Comparison of ENCODE assay signal across 9 cellular contexts in genomic region chr9:128092199-128092977, GRCh38. TPM values are rescaled to one million over a fixed set of nuclear protein-coding genes. Genes with fewer than 3 reads are reported as not detected.
DNase-seq lines count a peak whose midpoint lies in the region; ATAC-seq and TF ChIP-seq lines count a peak whose summit lies in the region.
"Had no signal": no experiment of that assay in that cellular context is flagged by ENCODE, and none has a peak within 500 bp of the region (broad histone marks: within the 10 kb centered on the region; RNA-seq: fewer than 3 reads in every experiment).

No MANE protein-coding gene starts in this region.

- no peaks in the 10 kb centered on the region for H3K9me3 Mint-ChIP-seq in CD8-positive, alpha-beta memory T cell
- H3K9me3 Mint-ChIP-seq in activated CD4-positive, alpha-beta memory T cell treated with anti-CD3 and anti-CD28 coated beads for 36 hours = no peaks in the 10 kb centered on the region

- DNase-seq in CD8-positive, alpha-beta memory T cell = no peak
- no peak for DNase-seq in activated CD4-positive, alpha-beta memory T cell treated with anti-CD3 and anti-CD28 coated beads for 36 hours
- DNase-seq in DMS 273 treated with DMSO at 0.1 percent for 48 hours (lab: John Stamatoyannopoulos, UW) (no peak), NCI-H2029 treated with DMSO at 0.1 percent for 48 hours (lab: John Stamatoyannopoulos, UW) (no peak)
- DNase-seq: NCI-H510A had no signal

- H3K9me3 ChIP-seq in CD8-positive, alpha-beta memory T cell (ENCODE audit: low read length) = no peaks in the 10 kb centered on the region
- H3K9me3 ChIP-seq in gastroesophageal sphincter = no peaks in the 10 kb centered on the region

- no peak overlapping the region for H3K4me3 Mint-ChIP-seq in CD8-positive, alpha-beta memory T cell
- no peak overlapping the region for H3K4me3 Mint-ChIP-seq in activated CD4-positive, alpha-beta memory T cell treated with anti-CD3 and anti-CD28 coated beads for 36 hours

- H3K36me3 ChIP-seq in CD8-positive, alpha-beta memory T cell (ENCODE audit: insufficient read depth, low read length) = peaks cover 8% of the 10 kb centered on the region
- H3K36me3 ChIP-seq in gastroesophageal sphincter = no peaks in the 10 kb centered on the region

- no peaks in the 10 kb centered on the region for H3K27me3 ChIP-seq in CD8-positive, alpha-beta memory T cell (ENCODE audit: insufficient read depth, low read length, poor library complexity, severe bottlenecking)
- H3K27me3 ChIP-seq in gastroesophageal sphincter = no peaks in the 10 kb centered on the region

- POLR2A ChIA-PET in CD8-positive, alpha-beta memory T cell (lab: Charles Lee) = interaction anchor here (0.6 kb wide), 1 partner anchor 21 kb away, joined by 3 read pairs; no protein-coding TSS in a partner anchor
- POLR2A ChIA-PET in activated CD4-positive, alpha-beta memory T cell treated with anti-CD3 and anti-CD28 coated beads for 36 hours (lab: Charles Lee) = interaction anchor here (1.3 to 2.3 kb wide), 2 partner anchors 20 to 26 kb away, joined by 3 to 7 read pairs; partner anchors contain the start of gene NAIF1

- CTCF ChIA-PET in CD8-positive, alpha-beta memory T cell (lab: Charles Lee) = interaction anchor here (0.9 to 2.9 kb wide), 7 partner anchors 8 to 137 kb away, joined by 3 to 14 read pairs (median 4); partner anchors contain the start of gene PTGES2
- CTCF ChIA-PET in activated CD4-positive, alpha-beta memory T cell treated with anti-CD3 and anti-CD28 coated beads for 36 hours (lab: Charles Lee) = interaction anchor here (0.6 to 5.4 kb wide), 7 partner anchors 8 to 150 kb away, joined by 3 to 33 read pairs (median 6); partner anchors contain the start of gene NAIF1

- H3K4me1 Mint-ChIP-seq in CD8-positive, alpha-beta memory T cell = peaks cover 61 to 83% (median 70%) of the 10 kb centered on the region in 3 donors
- H3K4me1 Mint-ChIP-seq in activated CD4-positive, alpha-beta memory T cell treated with anti-CD3 and anti-CD28 coated beads for 36 hours (ENCODE audit: low read depth) = peaks cover 81% of the 10 kb centered on the region

- no peak for TF ChIP-seq EP300 in gastroesophageal sphincter (IDR thresholded peaks at IDR 0.05)

- no peak overlapping the region for H3K4me3 ChIP-seq in CD8-positive, alpha-beta memory T cell (ENCODE audit: low read length)
- H3K4me3 ChIP-seq in gastroesophageal sphincter = no peak overlapping the region
- H3K4me3 ChIP-seq in skin epidermis = no peak overlapping the region

- ATAC-seq in gastroesophageal sphincter = no peak
- ATAC-seq in GM21576 (IDR thresholded peaks at IDR 0.05; ENCODE audit: unreplicated experiment) = no peak
- no peak for ATAC-seq in GM18867 (IDR thresholded peaks at IDR 0.05; ENCODE audit: unreplicated experiment)

- intact Hi-C loops in activated CD4-positive, alpha-beta memory T cell treated with anti-CD3 and anti-CD28 coated beads for 36 hours (cut with micrococcal nuclease) = loop anchor here (5.0 kb wide), 1 partner anchor 35 kb away; the partner anchor contains the start of gene PTGES2

- TF ChIP-seq POLR2A in gastroesophageal sphincter (IDR thresholded peaks at IDR 0.05) = no peak

- 65% methylated on average over 6 to 12 of the region's 16 CpGs for WGBS in gastroesophageal sphincter (ENCODE audit: low coverage in 1 of 2), 2 donors

- peak overlapping the region in 6 of 8 donors; percentile 12 to 88 (median 64) for H3K27ac Mint-ChIP-seq in CD8-positive, alpha-beta memory T cell
- peak overlapping the region; percentile 96 for H3K27ac Mint-ChIP-seq in activated CD4-positive, alpha-beta memory T cell treated with anti-CD3 and anti-CD28 coated beads for 36 hours

- peaks cover 81% of the 10 kb centered on the region for H3K4me1 ChIP-seq in CD8-positive, alpha-beta memory T cell (ENCODE audit: insufficient read depth, low read length)
- peaks cover 10 to 75% (median 32%) of the 10 kb centered on the region in 3 donors for H3K4me1 ChIP-seq in gastroesophageal sphincter

- TF ChIP-seq CTCF in gastroesophageal sphincter (IDR thresholded peaks at IDR 0.05) = no peak

- peaks cover 0 to 2% of the 10 kb centered on the region in 2 donors for H3K27me3 Mint-ChIP-seq in CD8-positive, alpha-beta memory T cell
- H3K27me3 Mint-ChIP-seq in activated CD4-positive, alpha-beta memory T cell treated with anti-CD3 and anti-CD28 coated beads for 36 hours = no peaks in the 10 kb centered on the region

- peak overlapping the region; percentile 72 for H3K27ac ChIP-seq in CD8-positive, alpha-beta memory T cell (ENCODE audit: low read depth, low read length)
- H3K27ac ChIP-seq in gastroesophageal sphincter (peak overlapping the region in 3 of 4 donors; percentile 93 to 96 (median 94)), skin epidermis (peak overlapping the region in 13 of 21 experiments; percentile 21 to 92 (median 89))

- H3K36me3 Mint-ChIP-seq in CD8-positive, alpha-beta memory T cell = peaks cover 0 to 53% (median 4%) of the 10 kb centered on the region in 3 donors
- peaks cover 6% of the 10 kb centered on the region for H3K36me3 Mint-ChIP-seq in activated CD4-positive, alpha-beta memory T cell treated with anti-CD3 and anti-CD28 coated beads for 36 hours

RNA-seq across cellular contexts. Expression of gene SLC25A25, which starts 24.4 kb away (rescaled TPM):
- 10 to 100 TPM; 17.7 to 17.8 TPM for total RNA-seq in CD8-positive, alpha-beta memory T cell
- polyA plus RNA-seq in CD8-positive, alpha-beta memory T cell = 19.8 TPM
- total RNA-seq in activated CD4-positive, alpha-beta memory T cell treated with anti-CD3 and anti-CD28 coated beads for 36 hours = 10 to 100 TPM; 17.1 to 17.3 TPM
- 10 to 100 TPM; 16.1 to 64.1 (median 18.3) TPM for total RNA-seq in gastroesophageal sphincter

RNA-seq across cellular contexts. Expression of gene NAIF1, which starts 25.3 kb away (rescaled TPM):
- total RNA-seq in CD8-positive, alpha-beta memory T cell = 10 to 100 TPM; 13.1 to 14.0 TPM
- polyA plus RNA-seq in CD8-positive, alpha-beta memory T cell = 13.5 TPM
- 10 to 100 TPM; 10.2 to 14.5 TPM for total RNA-seq in activated CD4-positive, alpha-beta memory T cell treated with anti-CD3 and anti-CD28 coated beads for 36 hours
- 10 to 100 TPM in 1 of 4 donors, 1 to 10 TPM in 3; 5.3 to 11.4 (median 8.6) TPM for total RNA-seq in gastroesophageal sphincter

RNA-seq across cellular contexts. Expression of gene PTGES2, which starts 35.1 kb away (rescaled TPM):
- total RNA-seq in CD8-positive, alpha-beta memory T cell = 10 to 100 TPM; 67.0 to 68.3 TPM
- polyA plus RNA-seq in CD8-positive, alpha-beta memory T cell = 51.7 TPM
- 10 to 100 TPM; 43.4 to 43.6 TPM for total RNA-seq in activated CD4-positive, alpha-beta memory T cell treated with anti-CD3 and anti-CD28 coated beads for 36 hours
- 10 to 100 TPM; 46.1 to 85.8 (median 57.5) TPM for total RNA-seq in gastroesophageal sphincter

RNA-seq across cellular contexts. Expression of gene LCN2, which starts 56.9 kb away (rescaled TPM):
- not detected for total RNA-seq in CD8-positive, alpha-beta memory T cell
- polyA plus RNA-seq in CD8-positive, alpha-beta memory T cell = not detected
- not detected for total RNA-seq in activated CD4-positive, alpha-beta memory T cell treated with anti-CD3 and anti-CD28 coated beads for 36 hours
- 100 to 1,000 TPM in 1 of 4 donors, 1 to 10 TPM in 1, under 1 TPM in 1, not detected in 1; 0.58 to 222 (median 1.4) TPM for total RNA-seq in gastroesophageal sphincter
